21 cellular contexts compared by ENCODE assay signal in genomic region chr7:42991913-42992576, GRCh38.
"Had no signal": no experiment of that assay in that cellular context is flagged by ENCODE, and none has a peak within 500 bp of the region (broad histone marks: within the 10 kb centered on the region; RNA-seq: fewer than 3 reads in every experiment).

No MANE protein-coding gene starts in this region.

- H3K27me3 ChIP-seq: cardiac muscle cell, dorsolateral prefrontal cortex, transverse colon had no signal

- H3K36me3 Mint-ChIP-seq: natural killer cell, T-cell had no signal

- ATAC-seq: gastroesophageal sphincter; natural killer cell; right cardiac atrium; stimulated activated naive CD8-positive, alpha-beta T cell treated with anti-CD3 and anti-CD28 coated beads, Interleukin-15, Interleukin-2, amounts not matched to agents 100 U/mL and 50 U/mL, for 24 hours; T-cell had no signal

- H3K27ac Mint-ChIP-seq: activated CD4-positive, alpha-beta memory T cell treated with anti-CD3 and anti-CD28 coated beads, Interleukin-2, amount 10 ng/mL, durations not matched to agents 7 days and 5 days; activated naive CD4-positive, alpha-beta T cell treated with anti-CD3 and anti-CD28 coated beads, Interleukin-2, amount 50 U/mL, for 24 hours; activated T-cell treated with anti-CD3 and anti-CD28 coated beads, Interleukin-2, amount 50 U/mL, for 24 hours; natural killer cell; progenitor cell of endocrine pancreas; T-cell had no signal

- H3K27me3 Mint-ChIP-seq: progenitor cell of endocrine pancreas had no signal

- H3K9me3 ChIP-seq: gastroesophageal sphincter, left ventricle myocardium inferior, transverse colon had no signal

- H3K36me3 ChIP-seq: cardiac muscle cell, gastroesophageal sphincter, left ventricle myocardium inferior, transverse colon had no signal

- H3K4me3 ChIP-seq: cardiac muscle cell, dorsolateral prefrontal cortex, gastroesophageal sphincter, left ventricle myocardium inferior, skin epidermis, transverse colon had no signal

- H3K4me1 ChIP-seq: gastroesophageal sphincter, left ventricle myocardium inferior, transverse colon had no signal

- H3K4me3 Mint-ChIP-seq: activated CD4-positive, alpha-beta memory T cell treated with anti-CD3 and anti-CD28 coated beads, Interleukin-2, amount 10 ng/mL, durations not matched to agents 7 days and 5 days; activated naive CD4-positive, alpha-beta T cell treated with anti-CD3 and anti-CD28 coated beads, Interleukin-2, amount 50 U/mL, for 24 hours; activated T-cell treated with anti-CD3 and anti-CD28 coated beads, Interleukin-2, amount 50 U/mL, for 24 hours; natural killer cell; T-cell had no signal

- H3K4me1 Mint-ChIP-seq: activated CD4-positive, alpha-beta memory T cell treated with anti-CD3 and anti-CD28 coated beads, Interleukin-2, amount 10 ng/mL, durations not matched to agents 7 days and 5 days; activated naive CD4-positive, alpha-beta T cell treated with anti-CD3 and anti-CD28 coated beads, Interleukin-2, amount 50 U/mL, for 24 hours; natural killer cell; T-cell had no signal

- H3K27ac ChIP-seq: cardiac muscle cell, dorsolateral prefrontal cortex, gastroesophageal sphincter, left ventricle myocardium inferior, skin epidermis, transverse colon had no signal

- H3K9me3 Mint-ChIP-seq: activated CD4-positive, alpha-beta memory T cell treated with anti-CD3 and anti-CD28 coated beads, Interleukin-2, amount 10 ng/mL, durations not matched to agents 7 days and 5 days; activated naive CD4-positive, alpha-beta T cell treated with anti-CD3 and anti-CD28 coated beads, Interleukin-2, amount 50 U/mL, for 24 hours; activated T-cell treated with anti-CD3 and anti-CD28 coated beads, Interleukin-2, amount 50 U/mL, for 24 hours; natural killer cell; T-cell had no signal

- DNase-seq: activated CD4-positive, alpha-beta memory T cell treated with anti-CD3 and anti-CD28 coated beads, Interleukin-2, amount 10 ng/mL, durations not matched to agents 7 days and 5 days; activated effector memory CD4-positive, alpha-beta T cell treated with anti-CD3 and anti-CD28 coated beads, Interleukin-2, amount 50 U/mL, for 16 hours; activated T-cell treated with anti-CD3 and anti-CD28 coated beads, Interleukin-2, amount 50 U/mL, for 24 hours; dorsolateral prefrontal cortex; erythroblast; left ventricle myocardium inferior; natural killer cell; occipital lobe; right cardiac atrium; stimulated activated CD4-positive, alpha-beta T cell treated with anti-CD3 and anti-CD28 coated beads, Interleukin-15, amount 100 ng/mL, for 24 hours; stimulated activated CD4-positive, alpha-beta T cell treated with anti-CD3 and anti-CD28 coated beads, Interleukin-4, amount 100 ng/mL, for 24 hours; stimulated activated CD8-positive, alpha-beta memory T cell treated with anti-CD3 and anti-CD28 coated beads, Interleukin-4, amount 100 ng/mL, for 48 hours; stimulated activated naive CD8-positive, alpha-beta T cell treated with anti-CD3 and anti-CD28 coated beads, Interleukin-15, Interleukin-2, amounts not matched to agents 100 U/mL and 50 U/mL, for 24 hours; T-cell; T-helper 9 cell; transverse colon had no signal
